24 cellular contexts compared by ENCODE assay signal in the genomic region with DNA sequence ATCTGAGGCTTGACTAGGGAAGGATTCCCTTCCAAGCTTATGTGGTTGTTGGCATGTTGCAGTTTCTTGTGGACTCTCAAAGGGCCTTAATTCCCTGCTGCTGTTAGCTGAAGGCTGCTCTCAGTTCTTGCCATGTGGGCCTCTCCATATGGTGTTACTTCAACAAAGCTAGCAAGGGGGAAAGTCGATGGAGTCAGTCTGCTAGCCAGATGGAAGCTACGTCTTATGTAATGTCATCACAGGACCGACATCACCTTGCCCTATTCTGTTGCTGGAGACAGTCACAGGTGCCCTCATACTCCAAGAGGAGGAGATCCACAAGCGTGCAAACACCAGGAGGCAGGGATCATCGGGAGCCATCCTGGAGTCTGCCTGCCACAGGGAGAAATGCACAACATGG.
"Had no signal": no experiment of that assay in that cellular context is flagged by ENCODE, and none has a peak within 500 bp of the region (broad histone marks: within the 10 kb centered on the region; RNA-seq: fewer than 3 reads in every experiment).

No MANE protein-coding gene starts in this region.

- H3K27ac Mint-ChIP-seq: endodermal cell, memory B cell, mesothelial cell of epicardium, natural killer cell had no signal

- FAIRE-seq: endothelial cell of umbilical vein, kidney, small intestine, urothelium cell line had no signal

- ATAC-seq: foreskin keratinocyte; left cardiac atrium; lower lobe of right lung; natural killer cell; right cardiac atrium; stimulated activated naive CD8-positive, alpha-beta T cell treated with anti-CD3 and anti-CD28 coated beads, Interleukin-15, Interleukin-2, amounts not matched to agents 100 U/mL and 50 U/mL, for 24 hours had no signal

- H3K27me3 Mint-ChIP-seq: type B pancreatic cell had no signal

- H3K4me3 ChIP-seq: hepatocyte, left ventricle myocardium inferior, lower lobe of right lung, suprapubic skin, thyroid gland had no signal

- H3K36me3 Mint-ChIP-seq: memory B cell, mesothelial cell of epicardium, natural killer cell, type B pancreatic cell had no signal

- DNase-seq: effector CD4-positive, alpha-beta T cell; endodermal cell; erythroblast; foreskin keratinocyte; head of caudate nucleus; kidney; left cardiac atrium; left ventricle myocardium inferior; lower lobe of right lung; natural killer cell; right cardiac atrium; small intestine; stimulated activated CD4-positive, alpha-beta T cell treated with anti-CD3 and anti-CD28 coated beads, Interleukin-12 subunit alpha, Interleukin-12 subunit beta, amount 100 ng/mL, for 4 hours; stimulated activated CD4-positive, alpha-beta T cell treated with anti-CD3 and anti-CD28 coated beads, Interleukin-2, amount 100 ng/mL, for 48 hours; stimulated activated naive CD8-positive, alpha-beta T cell treated with anti-CD3 and anti-CD28 coated beads, Interleukin-15, Interleukin-2, amounts not matched to agents 100 U/mL and 50 U/mL, for 24 hours; thyroid gland had no signal

- H3K4me1 ChIP-seq: foreskin keratinocyte, thyroid gland had no signal

- H3K36me3 ChIP-seq: left ventricle myocardium inferior, lower lobe of right lung, suprapubic skin, thyroid gland had no signal

- H3K27ac ChIP-seq: foreskin keratinocyte, hepatocyte, left ventricle myocardium inferior, lower lobe of right lung, suprapubic skin, thyroid gland had no signal

- H3K9me3 ChIP-seq: left ventricle myocardium inferior, lower lobe of right lung, suprapubic skin, thyroid gland had no signal

- H3K4me1 Mint-ChIP-seq: endodermal cell had no signal

- H3K4me3 Mint-ChIP-seq: endodermal cell, memory B cell, mesothelial cell of epicardium, natural killer cell, neural crest cell, type B pancreatic cell had no signal

- H3K27me3 ChIP-seq: hepatocyte, suprapubic skin, thyroid gland had no signal

- H3K9me3 Mint-ChIP-seq: endodermal cell, memory B cell, mesothelial cell of epicardium, natural killer cell, neural crest cell, type B pancreatic cell had no signal
